Comparison of ENCODE assay signal across 17 cellular contexts in the genomic region with DNA sequence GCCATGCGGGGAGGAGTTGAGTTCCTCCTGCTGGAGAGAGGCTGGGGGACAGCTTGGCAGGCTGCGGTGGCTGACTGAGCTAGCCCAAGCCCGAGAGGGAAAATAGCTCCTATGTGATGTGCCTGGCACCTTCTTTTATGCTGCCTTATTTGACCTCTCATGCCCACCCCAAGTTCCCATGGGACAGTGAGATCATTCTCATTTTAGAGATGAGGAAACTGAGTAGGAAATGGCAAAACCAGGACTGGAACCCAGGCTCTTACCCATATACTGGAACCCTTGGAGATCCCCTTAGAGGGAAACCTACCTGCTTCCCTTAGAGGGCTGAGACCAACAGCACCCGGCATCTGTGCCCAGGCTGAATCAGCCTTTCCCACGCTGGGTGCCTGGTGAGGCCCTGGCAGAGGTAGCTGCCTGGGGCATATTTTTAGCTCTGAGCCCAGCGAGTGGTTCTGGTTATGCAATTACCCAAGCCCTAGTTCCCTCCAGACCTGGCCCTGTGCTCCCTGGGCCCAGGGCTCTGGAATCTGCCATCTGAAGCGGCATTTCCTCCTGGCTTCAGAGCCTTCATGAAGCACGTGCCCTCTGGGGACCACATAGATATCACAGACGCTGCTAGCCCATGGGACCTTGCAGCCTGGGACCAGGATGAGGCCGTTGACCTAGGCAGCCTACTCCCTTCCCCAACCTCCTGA. TPM values are rescaled to one million over a fixed set of nuclear protein-coding genes. Genes with fewer than 3 reads are reported as not detected.
DNase-seq lines count a peak whose midpoint lies in the region; ATAC-seq and TF ChIP-seq lines count a peak whose summit lies in the region.
"Had no signal": no experiment of that assay in that cellular context is flagged by ENCODE, and none has a peak within 500 bp of the region (broad histone marks: within the 10 kb centered on the region; RNA-seq: fewer than 3 reads in every experiment).

No MANE protein-coding gene starts in this region.

- no peaks in the 10 kb centered on the region for H3K27me3 ChIP-seq in BLaER1
- H3K27me3 ChIP-seq in ascending aorta: no peaks in the 10 kb centered on the region
- no peaks in the 10 kb centered on the region for H3K27me3 ChIP-seq in right cardiac atrium (ENCODE audit: control insufficient read depth, insufficient read depth)
- H3K27me3 ChIP-seq in H7 (ENCODE audit: control insufficient read depth, insufficient read depth, low read length): no peaks in the 10 kb centered on the region

- TF ChIP-seq CTCF in ascending aorta (IDR thresholded peaks at IDR 0.05) (no peak), GM13977 (IDR thresholded peaks at IDR 0.05; ENCODE audit: extremely low read depth, insufficient read depth, missing control alignments) (no peak)

- in situ Hi-C loops in GM13977 (cut with MboI; ENCODE audit: low pct_unique_long_range_greater_than_20kb, low sequenced_read_pairs, unreplicated experiment): no loop called here

- H3K4me2 ChIP-seq in BLaER1: peak overlapping the region; percentile 93

- H3K9me3 ChIP-seq in BLaER1 (no peaks in the 10 kb centered on the region), ascending aorta (no peaks in the 10 kb centered on the region), right cardiac atrium (ENCODE audit: control insufficient read depth, low read length) (no peaks in the 10 kb centered on the region)

- ATAC-seq in right cardiac atrium: peak; percentile 70 to 80
- ATAC-seq: T-cell had no signal

- H3K36me3 ChIP-seq in BLaER1 (peaks cover 39% of the 10 kb centered on the region), ascending aorta (no peaks in the 10 kb centered on the region), H7 (replicated peaks; ENCODE audit: control insufficient read depth, insufficient read depth, low read length) (no peaks in the 10 kb centered on the region)

- H3K4me3 ChIP-seq in BLaER1 (peak overlapping the region; percentile 54), ascending aorta (no peak overlapping the region), right cardiac atrium (ENCODE audit: low read length) (no peak overlapping the region), H7 (ENCODE audit: insufficient read depth, low read depth, low read length) (no peak overlapping the region)

- TF ChIP-seq POLR2A in erythroblast (IDR thresholded peaks at IDR 0.05; ENCODE audit: low read length): no peak

- WGBS in right cardiac atrium: 58% methylated on average over 10 of the region's 10 CpGs

- H3K4me1 ChIP-seq in BLaER1 (peaks cover 78% of the 10 kb centered on the region), ascending aorta (peaks cover 21 to 80% of the 10 kb centered on the region in 2 donors), right cardiac atrium (ENCODE audit: control insufficient read depth, insufficient read depth, low read length) (peaks cover 24% of the 10 kb centered on the region)
- H3K4me1 ChIP-seq: parathyroid adenoma had no signal

- H4K20me1 ChIP-seq in BLaER1: peaks cover 18% of the 10 kb centered on the region; the same call in 1 of the 2 replicates

- peak overlapping the region; percentile 61; the same call in 1 of the 2 replicates for H3K9ac ChIP-seq in BLaER1
- H3K9ac ChIP-seq: parathyroid adenoma had no signal

- intact Hi-C loops in ascending aorta (cut with DNase I): loop anchor here (2.0 to 10.0 kb wide), 4 partner anchors 20 to 206 kb away; partner anchors contain the start of gene AKNA
- intact Hi-C loops in right cardiac atrium (cut with DNase I): no loop called here

- DNase-seq in ascending aorta (ENCODE audit: low spot score in 2 of 2): peak in 1 of 2 donors; percentile 91
- DNase-seq in right cardiac atrium: peak in 2 of 3 donors; percentile 68 to 75
- peak; percentile 43 for DNase-seq in renal cortical epithelial cell (ENCODE audit: low read depth)
- no peak for DNase-seq in NCI-H774 (lab: John Stamatoyannopoulos, UW)
- no peak for DNase-seq in H7
- no peak for DNase-seq in erythroblast (lab: John Stamatoyannopoulos, UW)
- no peak for DNase-seq in GM13977 (ENCODE audit: low spot score)
- DNase-seq: activated CD4-positive, CD25-positive, alpha-beta regulatory T cell treated with anti-CD3 and anti-CD28 coated beads, Interleukin-2, amount 50 U/mL, for 72 hours; activated CD8-positive, alpha-beta memory T cell treated with anti-CD3 and anti-CD28 coated beads, Interleukin-2, amount 50 U/mL, for 48 hours; activated naive CD4-positive, alpha-beta T cell treated with anti-CD3 and anti-CD28 coated beads, Interleukin-2, amount 10 ng/mL, durations not matched to agents 7 days and 5 days; endodermal cell; foreskin melanocyte; NCI-H1930; stimulated activated CD4-positive, alpha-beta T cell treated with anti-CD3 and anti-CD28 coated beads, Interleukin-1b, Interleukin-23, amount 100 ng/mL, for 48 hours; T-cell had no signal

- H3K27ac ChIP-seq in BLaER1 (peak overlapping the region; percentile 83), ascending aorta (peak overlapping the region; percentile 77 to 91), right cardiac atrium (ENCODE audit: low read length) (peak overlapping the region; percentile 44)
- H3K27ac ChIP-seq: parathyroid adenoma had no signal

RNA-seq across cellular contexts. Expression of gene COL27A1, which starts 23.6 kb away (rescaled TPM):
- 9.3 TPM for total RNA-seq in ascending aorta
- 1 to 10 TPM; 2.6 to 8.4 (median 7.1) TPM for total RNA-seq in right cardiac atrium
- 10.3 TPM for polyA plus RNA-seq in right cardiac atrium
- 4.3 and 48.4 TPM in 2 replicates for total RNA-seq in renal cortical epithelial cell
- 10.5 and 10.8 TPM in 2 replicates for total RNA-seq in H7 (2014; rRNA removed; shearing (Covaris generic))

Comparison
In these comparisons a context has a peak if more than half of its experiments do, and no peak if none do; other contexts are left out.
1. DNase-seq: peak in right cardiac atrium (2 of 3) and renal cortical epithelial cell (single experiment); none in NCI-H774 (single experiment), H7 (single experiment), erythroblast (0 of 2) and GM13977 (single experiment).
2. Peak in every context shown above with its lines, with median percentiles within 50 percentile points of each other: H3K27ac ChIP-seq.